ENCODE assay signal across 11 cellular contexts in the genomic region with DNA sequence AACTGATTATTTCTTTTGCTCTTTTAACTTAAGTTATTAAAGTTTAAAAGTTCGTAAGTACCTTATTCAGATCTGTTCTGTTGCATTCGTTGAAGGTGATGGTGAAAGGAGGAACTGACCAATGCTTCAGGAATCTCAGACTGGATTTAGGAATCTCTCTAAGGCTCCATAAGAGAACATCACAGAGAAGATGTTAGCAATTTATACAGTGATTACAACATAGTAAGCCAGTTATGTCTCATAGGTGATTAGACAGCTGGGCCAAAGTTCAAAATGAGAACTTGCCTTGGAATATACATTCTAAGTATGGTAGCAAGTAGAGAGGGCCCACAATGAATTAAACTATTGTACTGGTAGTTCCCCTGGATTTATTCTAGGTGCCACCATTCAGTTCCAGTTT. TPM values are rescaled to one million over a fixed set of nuclear protein-coding genes. Genes with fewer than 3 reads are reported as not detected.
DNase-seq lines count a peak whose midpoint lies in the region; ATAC-seq and TF ChIP-seq lines count a peak whose summit lies in the region.
"Had no signal": no experiment of that assay in that cellular context is flagged by ENCODE, and none has a peak within 500 bp of the region (broad histone marks: within the 10 kb centered on the region; RNA-seq: fewer than 3 reads in every experiment).

No MANE protein-coding gene starts in this region.

- H3K27me3 ChIP-seq in PC-9 (ENCODE audit: insufficient read depth, low read depth) (no peaks in the 10 kb centered on the region), skeletal muscle tissue (ENCODE audit: control insufficient read depth in 3 of 3, insufficient read depth in 3 of 3, low read length in 3 of 3) (no peaks in the 10 kb centered on the region)

- POLR2A ChIA-PET in activated CD4-positive, alpha-beta T cell treated with anti-CD3 and anti-CD28 coated beads, Interleukin-2, amount 10 ng/mL, durations not matched to agents 7 days and 5 days (lab: Charles Lee), result no interaction called here
- POLR2A ChIA-PET in PC-9 (lab: Charles Lee; ENCODE audit: unreplicated experiment), result no interaction called here

- TF ChIP-seq CTCF in PC-9 (conservative IDR thresholded peaks at IDR 0.05) (no peak), epithelial cell of esophagus (IDR thresholded peaks at IDR 0.05; ENCODE audit: insufficient read depth, low read depth, low read length, missing control alignments) (no peak)

- H3K4me3 Mint-ChIP-seq in activated CD4-positive, alpha-beta T cell treated with anti-CD3 and anti-CD28 coated beads, Interleukin-2, amount 10 ng/mL, durations not matched to agents 7 days and 5 days, result peak overlapping the region; percentile 32

- no peaks in the 10 kb centered on the region for H3K9me3 Mint-ChIP-seq in activated CD4-positive, alpha-beta T cell treated with anti-CD3 and anti-CD28 coated beads, Interleukin-2, amount 10 ng/mL, durations not matched to agents 7 days and 5 days
- H3K9me3 Mint-ChIP-seq: activated naive CD4-positive, alpha-beta T cell treated with anti-CD3 and anti-CD28 coated beads, Interleukin-2, amount 10 ng/mL, durations not matched to agents 7 days and 5 days had no signal

- no peak overlapping the region for H3K27ac Mint-ChIP-seq in activated CD4-positive, alpha-beta T cell treated with anti-CD3 and anti-CD28 coated beads, Interleukin-2, amount 10 ng/mL, durations not matched to agents 7 days and 5 days
- H3K27ac Mint-ChIP-seq: activated naive CD4-positive, alpha-beta T cell treated with anti-CD3 and anti-CD28 coated beads, Interleukin-2, amount 10 ng/mL, durations not matched to agents 7 days and 5 days; B cell had no signal

- H3K4me3 ChIP-seq in PC-9, result peak overlapping the region; percentile 98
- no peak overlapping the region for H3K4me3 ChIP-seq in epithelial cell of esophagus (ENCODE audit: low read length)
- no peak overlapping the region for H3K4me3 ChIP-seq in skeletal muscle tissue (ENCODE audit: low read length in 3 of 3)

- intact Hi-C loops in PC-9 (cut with micrococcal nuclease; ENCODE audit: unreplicated experiment), result loop anchor here (5.0 to 10.0 kb wide), 6 partner anchors 69 to 1749 kb away; partner anchors contain the start of genes HSPE1, MOB4, SATB2 and SF3B1

- H3K36me3 ChIP-seq in PC-9 (ENCODE audit: low read depth) (peaks cover 23% of the 10 kb centered on the region; the same call in 1 of the 2 replicates), skeletal muscle tissue (ENCODE audit: control insufficient read depth in 3 of 3, insufficient read depth in 3 of 3, low read length in 3 of 3) (peaks cover 0 to 3% (median 0%) of the 10 kb centered on the region in 3 donors)

- no peaks in the 10 kb centered on the region; the same call in 1 of the 2 replicates for H3F3A ChIP-seq in PC-9 (ENCODE audit: insufficient read depth, low read depth)

- H2AFZ ChIP-seq in PC-9, result no peak overlapping the region

- CTCF ChIA-PET in activated CD4-positive, alpha-beta T cell treated with anti-CD3 and anti-CD28 coated beads, Interleukin-2, amount 10 ng/mL, durations not matched to agents 7 days and 5 days (lab: Charles Lee), result no interaction called here
- CTCF ChIA-PET in PC-9 (lab: Charles Lee), result no interaction called here

- peak overlapping the region; percentile 20; the same call in 1 of the 2 replicates for H3K27ac ChIP-seq in PC-9
- H3K27ac ChIP-seq in skeletal muscle tissue (ENCODE audit: low read depth, low read length), result no peak overlapping the region

- H3K4me1 ChIP-seq in PC-9 (replicated peaks; ENCODE audit: insufficient read depth), result peaks cover 15% of the 10 kb centered on the region
- H3K4me1 ChIP-seq in skeletal muscle tissue (ENCODE audit: control insufficient read depth in 3 of 3, insufficient read depth in 3 of 3, low read length in 3 of 3), result peaks cover 29 to 38% (median 32%) of the 10 kb centered on the region in 3 donors

- H3K4me2 ChIP-seq in PC-9, result peak overlapping the region; percentile 78

- peak overlapping the region; percentile 0 to 25 (median 1) for H3K9ac ChIP-seq in skeletal muscle tissue (ENCODE audit: low read depth in 1 of 3, low read length in 3 of 3)

- peaks cover 54% of the 10 kb centered on the region for H3K79me2 ChIP-seq in PC-9 (ENCODE audit: low read depth)

- H3K9me3 ChIP-seq in PC-9 (ENCODE audit: insufficient read depth, low read depth) (no peaks in the 10 kb centered on the region), skeletal muscle tissue (ENCODE audit: control insufficient read depth in 3 of 3, low read length in 3 of 3) (no peaks in the 10 kb centered on the region)

- peaks cover 20% of the 10 kb centered on the region for H4K20me1 ChIP-seq in PC-9 (ENCODE audit: insufficient read depth)

- DNase-seq in activated CD4-positive, alpha-beta T cell treated with anti-CD3 and anti-CD28 coated beads, Interleukin-2, amount 10 ng/mL, durations not matched to agents 7 days and 5 days, result no peak
- no peak for DNase-seq in activated CD4-positive, alpha-beta T cell treated with anti-CD3 and anti-CD28 coated beads, Interleukin-2, amount 50 U/mL, for 1 hour
- DNase-seq in PC-9, result peak in 1 of 2 experiments; percentile 69
- DNase-seq in epithelial cell of esophagus (ENCODE audit: low read depth), result peak; percentile 87
- DNase-seq in NCI-H2081 treated with DMSO at 0.1 percent for 48 hours (lab: John Stamatoyannopoulos, UW), result no peak
- DNase-seq: activated naive CD4-positive, alpha-beta T cell treated with anti-CD3 and anti-CD28 coated beads, Interleukin-2, amount 10 ng/mL, durations not matched to agents 7 days and 5 days; NK-92 treated with Interleukin-12 subunit alpha and Interleukin-12 subunit beta, amount 100 ng/mL, for 24 hours had no signal

- H3K4me1 Mint-ChIP-seq in activated CD4-positive, alpha-beta T cell treated with anti-CD3 and anti-CD28 coated beads, Interleukin-2, amount 10 ng/mL, durations not matched to agents 7 days and 5 days, result peaks cover 56% of the 10 kb centered on the region

- no TSS peak for BruUV-seq in PC-9 (replicated peaks; lab: Mats Ljungman, UMichigan)

- ATAC-seq in HG03342 (IDR thresholded peaks at IDR 0.05; ENCODE audit: unreplicated experiment), result no peak
- ATAC-seq in GM21786 (IDR thresholded peaks at IDR 0.05; ENCODE audit: unreplicated experiment), result no peak

- no peaks in the 10 kb centered on the region for H3K9me2 ChIP-seq in PC-9 (ENCODE audit: insufficient read depth)

- H3K27me3 Mint-ChIP-seq in activated CD4-positive, alpha-beta T cell treated with anti-CD3 and anti-CD28 coated beads, Interleukin-2, amount 10 ng/mL, durations not matched to agents 7 days and 5 days, result no peaks in the 10 kb centered on the region
- H3K27me3 Mint-ChIP-seq: activated naive CD4-positive, alpha-beta T cell treated with anti-CD3 and anti-CD28 coated beads, Interleukin-2, amount 10 ng/mL, durations not matched to agents 7 days and 5 days; B cell had no signal

- H3K36me3 Mint-ChIP-seq in activated CD4-positive, alpha-beta T cell treated with anti-CD3 and anti-CD28 coated beads, Interleukin-2, amount 10 ng/mL, durations not matched to agents 7 days and 5 days (ENCODE audit: low read depth), result peaks cover 28% of the 10 kb centered on the region

RNA-seq across cellular contexts. Expression of gene MARS2, which starts 3.2 kb away (rescaled TPM):
- total RNA-seq in activated CD4-positive, alpha-beta T cell treated with anti-CD3 and anti-CD28 coated beads, Interleukin-2, amount 10 ng/mL, durations not matched to agents 7 days and 5 days, result 10 to 100 TPM; 11.1 to 11.9 TPM
- 5.1 and 6.0 TPM in 2 replicates for total RNA-seq in PC-9 (2021)
- 4.2 TPM for total RNA-seq in skeletal muscle tissue

RNA-seq across cellular contexts. Expression of gene RFTN2, which starts 32.9 kb away (rescaled TPM):
- total RNA-seq in activated CD4-positive, alpha-beta T cell treated with anti-CD3 and anti-CD28 coated beads, Interleukin-2, amount 10 ng/mL, durations not matched to agents 7 days and 5 days, result not detected
- total RNA-seq in PC-9 (2021), result not detected in 2 replicates
- 14.1 TPM for total RNA-seq in skeletal muscle tissue
- total RNA-seq: B cell had no signal

Comparison
In these comparisons a context has a peak if more than half of its experiments do, and no peak if none do; other contexts are left out.
1. RNA of gene RFTN2, which starts 32.9 kb away (total RNA-seq): 14.1 TPM in skeletal muscle tissue (single experiment); not detected in activated CD4-positive, alpha-beta T cell treated with anti-CD3 and anti-CD28 coated beads, Interleukin-2, amount 10 ng/mL, durations not matched to agents 7 days and 5 days and not detected in PC-9; every median in the first group is over 10 times any median in the second.